8 cellular contexts compared by ENCODE assay signal in the genomic region with DNA sequence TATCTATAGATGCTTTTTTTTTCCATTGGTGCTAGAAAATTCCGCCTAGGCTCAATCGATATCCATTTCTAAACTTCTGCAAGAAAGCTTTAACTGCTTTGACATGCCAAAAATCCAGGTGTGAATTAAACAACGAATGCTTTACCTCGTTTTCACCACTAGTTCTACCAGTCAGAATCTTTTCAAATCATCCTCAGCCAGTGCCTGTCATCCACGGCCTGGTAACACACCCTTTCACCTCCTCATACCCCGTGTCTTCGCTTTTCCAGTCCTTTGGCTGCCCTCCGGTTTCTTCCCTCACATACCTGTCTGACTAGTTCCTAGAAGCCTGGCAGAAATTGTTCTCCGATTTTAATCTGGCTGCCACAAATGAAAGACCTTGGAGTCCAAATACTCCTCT. TPM values are rescaled to one million over a fixed set of nuclear protein-coding genes. Genes with fewer than 3 reads are reported as not detected.
DNase-seq lines count a peak whose midpoint lies in the region; ATAC-seq and TF ChIP-seq lines count a peak whose summit lies in the region.

No MANE protein-coding gene starts in this region.

- ATAC-seq in GM18867 (IDR thresholded peaks at IDR 0.05; ENCODE audit: unreplicated experiment): no peak

- peak overlapping the region; percentile 77 for H3K9ac ChIP-seq in GM23248

- H3K4me3 ChIP-seq in GM23248 (peak overlapping the region; percentile 82; the same call in 1 of the 2 replicates), left ventricle myocardium inferior (peak overlapping the region; percentile 80), stomach (no peak overlapping the region)

- no peak for TF ChIP-seq CTCF in left ventricle myocardium inferior (IDR thresholded peaks at IDR 0.05; ENCODE audit: borderline replicate concordance)
- no peak for TF ChIP-seq CTCF in stomach (IDR thresholded peaks at IDR 0.05)

- TF ChIP-seq POLR2A in stomach (IDR thresholded peaks at IDR 0.05): no peak

- in situ Hi-C loops in GM23248 (cut with MboI) (no loop called here), SK-MEL-5 (cut with HindIII; ENCODE audit: low pct_unique_long_range_greater_than_20kb, low sequenced_read_pairs) (no loop called here)

- peaks cover 13% of the 10 kb centered on the region for H3K79me2 ChIP-seq in GM23248 (ENCODE audit: insufficient read depth)

- H3K4me2 ChIP-seq in GM23248 (ENCODE audit: unreplicated experiment): peak overlapping the region; percentile 89

- 0 out of 2 replicates have a peak overlapping the region, but pooled peaks have one; percentile 63 for H3K27ac ChIP-seq in GM23248
- peak overlapping the region; percentile 88 for H3K27ac ChIP-seq in left ventricle myocardium inferior (replicated peaks)
- peak overlapping the region in 4 of 5 donors; percentile 79 to 92 (median 89) for H3K27ac ChIP-seq in stomach

- WGBS in GM23248 (ENCODE audit: low coverage in 1 of 2, low lambda C conversion rate in 2 of 2, missing lambda C conversion rate in 2 of 2), 2 experiments: 41 to 49% methylated on average over 9 of the region's 9 CpGs
- WGBS in stomach, 5 donors: 17 to 35% (median 21%) methylated on average over 9 of the region's 9 CpGs

- H3K9me3 ChIP-seq in GM23248 (ENCODE audit: low read depth): no peaks in the 10 kb centered on the region
- H3K9me3 ChIP-seq in left ventricle myocardium inferior (replicated peaks): no peaks in the 10 kb centered on the region
- H3K9me3 ChIP-seq in stomach: no peaks in the 10 kb centered on the region

- H3F3A ChIP-seq in GM23248 (ENCODE audit: insufficient read depth): no peaks in the 10 kb centered on the region

- H3K4me1 ChIP-seq in GM23248 (ENCODE audit: insufficient read depth): peaks cover 20% of the 10 kb centered on the region; the same call in 1 of the 2 replicates
- peaks cover 52% of the 10 kb centered on the region for H3K4me1 ChIP-seq in left ventricle myocardium inferior
- H3K4me1 ChIP-seq in stomach: peaks cover 14 to 39% (median 29%) of the 10 kb centered on the region in 4 donors

- H4K20me1 ChIP-seq in GM23248 (ENCODE audit: insufficient read depth): no peaks in the 10 kb centered on the region

- H3K27me3 ChIP-seq in GM23248 (replicated peaks; ENCODE audit: insufficient read depth): no peaks in the 10 kb centered on the region
- no peaks in the 10 kb centered on the region for H3K27me3 ChIP-seq in left ventricle myocardium inferior (ENCODE audit: low read depth)
- H3K27me3 ChIP-seq in stomach: no peaks in the 10 kb centered on the region

- intact Hi-C loops in left ventricle myocardium inferior (cut with micrococcal nuclease) (loop anchor here (10.0 kb wide), 1 partner anchor 132 kb away; no protein-coding TSS in a partner anchor), stomach (cut with DNase I; ENCODE audit: low total_unique reads) (no loop called here)

- peak overlapping the region; percentile 93 for H2AFZ ChIP-seq in GM23248

- no peaks in the 10 kb centered on the region for H3K9me2 ChIP-seq in GM23248 (ENCODE audit: insufficient read depth)

- H3K36me3 ChIP-seq in GM23248 (ENCODE audit: low read depth) (no peaks in the 10 kb centered on the region), left ventricle myocardium inferior (no peaks in the 10 kb centered on the region), stomach (no peaks in the 10 kb centered on the region)

- TF ChIP-seq EP300 in stomach (IDR thresholded peaks at IDR 0.05): no peak

- DNase-seq in AG08396 (ENCODE audit: low spot score) (peak; percentile 14), GM23248 (peak; percentile 22), SK-MEL-5 (ENCODE audit: low read depth, low spot score) (peak; percentile 26), left ventricle myocardium inferior (no peak), stomach (peak; percentile 32), Ammon's horn (ENCODE audit: low spot score) (no peak), NCI-H446 treated with DMSO at 0.1 percent for 48 hours (lab: John Stamatoyannopoulos, UW) (no peak)

RNA-seq across cellular contexts. Expression of gene PHC1, which starts 1.4 kb away (rescaled TPM):
- total RNA-seq in GM23248 (2014; rRNA removed; shearing (Covaris generic)): 15.4 and 16.1 TPM in 2 replicates
- polyA plus RNA-seq in GM23248 (2016; fragmentation: Nextera tagmentation; extraction: Ambion mirVana) (4.6 and 6.4 TPM in 2 replicates), stomach (10 to 100 TPM in 2 of 3 donors, 1 to 10 TPM in 1; 9.7 to 18.9 (median 14.2) TPM)
- total RNA-seq in SK-MEL-5 (2014; rRNA removed; shearing (Covaris generic)): 25.1 and 31.1 TPM in 2 replicates
- 51.5 and 64.1 TPM in 2 replicates for polyA plus RNA-seq in SK-MEL-5 (2015; cell fraction: cytosol; rRNA removed)
- polyA plus RNA-seq in SK-MEL-5 (2015; cell fraction: nucleus; rRNA removed): 248 and 280 TPM in 2 replicates
- total RNA-seq in left ventricle myocardium inferior (23.4 TPM), stomach (100 to 1,000 TPM in 1 of 5 donors, 10 to 100 TPM in 3, 1 to 10 TPM in 1; 4.3 to 176 (median 21.3) TPM)

RNA-seq across cellular contexts. Expression of gene M6PR, which starts 36.5 kb away (rescaled TPM):
- total RNA-seq in GM23248 (2014; rRNA removed; shearing (Covaris generic)): 84.8 and 87.1 TPM in 2 replicates
- polyA plus RNA-seq in GM23248 (2016; fragmentation: Nextera tagmentation; extraction: Ambion mirVana) (85.8 and 90.0 TPM in 2 replicates), stomach (10 to 100 TPM; 20.9 to 50.1 (median 36.7) TPM)
- total RNA-seq in SK-MEL-5 (2014; rRNA removed; shearing (Covaris generic)): 563 and 575 TPM in 2 replicates
- polyA plus RNA-seq in SK-MEL-5 (2015; cell fraction: cytosol; rRNA removed): 274 and 288 TPM in 2 replicates
- polyA plus RNA-seq in SK-MEL-5 (2015; cell fraction: nucleus; rRNA removed): 370 and 446 TPM in 2 replicates
- total RNA-seq in left ventricle myocardium inferior (94.2 TPM), stomach (100 to 1,000 TPM in 2 of 5 donors, 10 to 100 TPM in 3; 33.3 to 155 (median 66.9) TPM)

Comparison
In these comparisons a context has a peak if more than half of its experiments do, and no peak if none do; other contexts are left out.
1. DNase-seq: peak in AG08396 (single experiment), GM23248 (single experiment), SK-MEL-5 (single experiment) and stomach (single experiment); none in left ventricle myocardium inferior (single experiment), Ammon's horn (single experiment) and NCI-H446 treated with DMSO at 0.1 percent for 48 hours (single experiment).
2. H3K4me3 ChIP-seq: peak in GM23248 (single experiment) and left ventricle myocardium inferior (single experiment); none in stomach (0 of 4).
3. Peak in every context shown above with its lines, with median percentiles within 50 percentile points of each other: H3K27ac ChIP-seq.